ENCODE assay signal across 8 cellular contexts in genomic region chr16:49441366-49441780, GRCh38.
A peak's percentile ranks its signal among the peaks of the same experiment; 100 is the strongest.
DNase-seq lines count a peak whose midpoint lies in the region; ATAC-seq and TF ChIP-seq lines count a peak whose summit lies in the region.

No MANE protein-coding gene starts in this region.

- TF ChIP-seq POLR2A in sigmoid colon (IDR thresholded peaks at IDR 0.05), result no peak

- DNase-seq in Right ventricle myocardium inferior (ENCODE audit: missing footprints), result no peak
- no peak for DNase-seq in right atrium auricular region (ENCODE audit: low spot score)
- DNase-seq in T-helper 17 cell, result peak in 2 of 3 donors; percentile 24 to 32
- peak; percentile 31 for DNase-seq in neural crest cell (ENCODE audit: low read depth, low spot score)
- DNase-seq in aorta, result peak; percentile 56 to 78
- no peak for DNase-seq in sigmoid colon

- H3K36me3 Mint-ChIP-seq in T-helper 17 cell (ENCODE audit: low read depth) (no peaks in the 10 kb centered on the region), brain (no peaks in the 10 kb centered on the region), neural crest cell (ENCODE audit: low read depth) (no peaks in the 10 kb centered on the region)

- intact Hi-C loops in Right ventricle myocardium inferior (cut with DNase I) (no loop called here), aorta (cut with DNase I) (no loop called here), sigmoid colon (cut with DNase I) (no loop called here)

- H3K9me3 Mint-ChIP-seq in brain (no peaks in the 10 kb centered on the region), neural crest cell (no peaks in the 10 kb centered on the region)

- H3K4me1 ChIP-seq in right atrium auricular region (peaks cover 0 to 19% of the 10 kb centered on the region in 2 donors), aorta (ENCODE audit: control insufficient read depth in 1 of 2, insufficient read depth in 2 of 2, low read length in 2 of 2) (no peaks in the 10 kb centered on the region), sigmoid colon (no peaks in the 10 kb centered on the region)

- peak in 1 of 2 donors; percentile 34 for TF ChIP-seq CTCF in right atrium auricular region (IDR thresholded peaks at IDR 0.05)
- peak; percentile 35 to 61 for TF ChIP-seq CTCF in brain (conservative IDR thresholded peaks at IDR 0.05)
- peak; percentile 40 for TF ChIP-seq CTCF in neural crest cell (conservative IDR thresholded peaks at IDR 0.05)
- no peak for TF ChIP-seq CTCF in sigmoid colon (IDR thresholded peaks at IDR 0.05)

- H3K4me1 Mint-ChIP-seq in T-helper 17 cell (peaks cover 3% of the 10 kb centered on the region), brain (peaks cover 37% of the 10 kb centered on the region), neural crest cell (peaks cover 67% of the 10 kb centered on the region)

- H3K9me3 ChIP-seq in right atrium auricular region (no peaks in the 10 kb centered on the region), T-helper 17 cell (ENCODE audit: control insufficient read depth, low read length, poor library complexity, severe bottlenecking) (no peaks in the 10 kb centered on the region), aorta (ENCODE audit: control insufficient read depth, low read length) (no peaks in the 10 kb centered on the region), sigmoid colon (no peaks in the 10 kb centered on the region)

- H3K27ac Mint-ChIP-seq in T-helper 17 cell (peak overlapping the region; percentile 62), brain (peak overlapping the region in 2 of 5 experiments; percentile 34 to 56), neural crest cell (ENCODE audit: unreplicated experiment) (no peak overlapping the region)

- H3K4me3 Mint-ChIP-seq in T-helper 17 cell (peak overlapping the region; percentile 72), brain (peak overlapping the region in 1 of 5 experiments; percentile 9), neural crest cell (peak overlapping the region; percentile 28)

- H3K27me3 ChIP-seq in right atrium auricular region (no peaks in the 10 kb centered on the region), aorta (ENCODE audit: control insufficient read depth in 1 of 2, insufficient read depth in 2 of 2, low read length in 1 of 2) (no peaks in the 10 kb centered on the region), sigmoid colon (peaks cover 0 to 8% (median 0%) of the 10 kb centered on the region in 3 donors)

- WGBS in aorta, 2 donors, result 14 to 19% methylated on average over 18 of the region's 18 CpGs
- WGBS in sigmoid colon, 2 donors, result 16 to 49% methylated on average over 18 of the region's 18 CpGs

- H3K36me3 ChIP-seq in right atrium auricular region, result no peaks in the 10 kb centered on the region
- no peaks in the 10 kb centered on the region for H3K36me3 ChIP-seq in aorta (ENCODE audit: control insufficient read depth in 1 of 2, insufficient read depth in 2 of 2, low read length in 1 of 2)
- H3K36me3 ChIP-seq in sigmoid colon, result no peaks in the 10 kb centered on the region

- peaks cover 15% of the 10 kb centered on the region for H3K27me3 Mint-ChIP-seq in T-helper 17 cell
- peaks cover 18% of the 10 kb centered on the region for H3K27me3 Mint-ChIP-seq in brain
- peaks cover 3% of the 10 kb centered on the region for H3K27me3 Mint-ChIP-seq in neural crest cell (ENCODE audit: low read depth)

- no peak for TF ChIP-seq EP300 in sigmoid colon (IDR thresholded peaks at IDR 0.05)

- H3K27ac ChIP-seq in right atrium auricular region (no peak overlapping the region), aorta (ENCODE audit: low read depth in 1 of 2, low read length in 2 of 2) (no peak overlapping the region), sigmoid colon (no peak overlapping the region)

- H3K4me3 ChIP-seq in right atrium auricular region (no peak overlapping the region), aorta (ENCODE audit: low read length in 2 of 2) (no peak overlapping the region), sigmoid colon (no peak overlapping the region)

- ATAC-seq in Right ventricle myocardium inferior (peak; percentile 64), HG03066 (IDR thresholded peaks at IDR 0.05; ENCODE audit: low read depth, unreplicated experiment) (peak; percentile 97), T-helper 17 cell (peak; percentile 88), aorta (ENCODE audit: low FRiP score) (peak; percentile 15)

Comparison
In these comparisons a context has a peak if more than half of its experiments do, and no peak if none do; other contexts are left out.
1. ATAC-seq: peak in every context shown above with its lines; median percentile 97 in HG03066; 88 in T-helper 17 cell; 64 in Right ventricle myocardium inferior; 15 in aorta.
2. DNase-seq: peak in T-helper 17 cell (2 of 3), neural crest cell (single experiment) and aorta (2 of 2); none in Right ventricle myocardium inferior (single experiment), right atrium auricular region (single experiment) and sigmoid colon (single experiment).
3. CTCF ChIP-seq: peak in brain (2 of 2) and neural crest cell (single experiment); none in sigmoid colon (0 of 4).